8 cellular contexts compared by ENCODE assay signal in genomic region chr14:54566410-54567223, GRCh38. TPM values are rescaled to one million over a fixed set of nuclear protein-coding genes. Genes with fewer than 3 reads are reported as not detected.
DNase-seq lines count a peak whose midpoint lies in the region; ATAC-seq and TF ChIP-seq lines count a peak whose summit lies in the region.

SAMD4A (plus strand) TSS chr14:54567128; CDS start chr14:54567917, 789 bp downstream.

- H3K4me2 ChIP-seq in neuronal stem cell (ENCODE audit: insufficient read depth, low read length, poor library complexity, severe bottlenecking), result peak within 1 kb of the TSS; percentile 95

- H2AK5ac ChIP-seq in neuronal stem cell (ENCODE audit: low read depth, low read length), result peak within 1 kb of the TSS; percentile 42

- no peak for TF ChIP-seq EP300 in gastroesophageal sphincter (IDR thresholded peaks at IDR 0.05)

- peak within 1 kb of the TSS; percentile 97 for H3K18ac ChIP-seq in neuronal stem cell (ENCODE audit: low read length)

- H3K9me3 ChIP-seq in HUES64 (ENCODE audit: insufficient read depth, low read depth, low read length) (no peaks in the 10 kb centered on the region), SJSA1 (replicated peaks) (no peaks in the 10 kb centered on the region), gastroesophageal sphincter (no peaks in the 10 kb centered on the region), neuronal stem cell (replicated peaks in 1 of 2; ENCODE audit: control insufficient read depth in 2 of 2, insufficient read depth in 1 of 2, low read depth in 1 of 2, low read length in 2 of 2) (no peaks in the 10 kb centered on the region)

- WGBS in HUES64, result under 1% methylated on average over 89 of the region's 91 CpGs
- WGBS in gastroesophageal sphincter (ENCODE audit: low coverage in 1 of 2), 2 donors, result 0% methylated on average over 4 of the region's 91 CpGs; no CpG with 5 or more reads in 1 of the 2 donors
- no CpG with 5 or more reads among the region's 91 CpGs for WGBS in neuronal stem cell (ENCODE audit: extremely low coverage in 2 of 2, insufficient read length in 2 of 2, insufficient replicate concordance in 1 of 2), 2 donors

- H2BK5ac ChIP-seq in neuronal stem cell (ENCODE audit: low read length), result peak within 1 kb of the TSS; percentile 72

- H3K9ac ChIP-seq in HUES64 (ENCODE audit: low read depth, low read length), result peak within 1 kb of the TSS; percentile 70
- H3K9ac ChIP-seq in neuronal stem cell (ENCODE audit: low read depth, low read length, poor library complexity), result peak within 1 kb of the TSS; percentile 92

- peak within 1 kb of the TSS; percentile 87 for H3K14ac ChIP-seq in neuronal stem cell (ENCODE audit: low read length)

- TF ChIP-seq POLR2A in gastroesophageal sphincter (IDR thresholded peaks at IDR 0.05), result peak; percentile 73 to 79

- H3K4me3 Mint-ChIP-seq in activated naive CD4-positive, alpha-beta T cell treated with anti-CD3 and anti-CD28 coated beads, Interleukin-2, amount 50 U/mL, for 24 hours, result peak within 1 kb of the TSS; percentile 96
- H3K4me3 Mint-ChIP-seq in type B pancreatic cell, result peak within 1 kb of the TSS; percentile 98

- H3K4me3 ChIP-seq in HUES64 (ENCODE audit: low read length), result peak within 1 kb of the TSS; percentile 73
- peak within 1 kb of the TSS; percentile 95 for H3K4me3 ChIP-seq in SJSA1
- H3K4me3 ChIP-seq in gastroesophageal sphincter, result peak within 1 kb of the TSS; percentile 47 to 88
- peak within 1 kb of the TSS; percentile 74 to 86 for H3K4me3 ChIP-seq in neuronal stem cell (ENCODE audit: low read length in 2 of 2)

- H3K27ac Mint-ChIP-seq in activated naive CD4-positive, alpha-beta T cell treated with anti-CD3 and anti-CD28 coated beads, Interleukin-2, amount 50 U/mL, for 24 hours, result peak within 1 kb of the TSS; percentile 91
- H3K27ac Mint-ChIP-seq in type B pancreatic cell, result peak within 1 kb of the TSS; percentile 96

- H3K27me3 ChIP-seq in HUES64 (ENCODE audit: insufficient read depth, low read length) (peaks cover 46% of the 10 kb centered on the region), SJSA1 (replicated peaks) (no peaks in the 10 kb centered on the region), gastroesophageal sphincter (no peaks in the 10 kb centered on the region), neuronal stem cell (ENCODE audit: control insufficient read depth in 3 of 3, insufficient read depth in 3 of 3, low read depth in 1 of 3, low read length in 3 of 3) (peaks cover 0 to 6% (median 0%) of the 10 kb centered on the region in 3 experiments)

- no peaks in the 10 kb centered on the region for H3K9me3 Mint-ChIP-seq in activated naive CD4-positive, alpha-beta T cell treated with anti-CD3 and anti-CD28 coated beads, Interleukin-2, amount 50 U/mL, for 24 hours
- no peaks in the 10 kb centered on the region for H3K9me3 Mint-ChIP-seq in type B pancreatic cell

- H2BK120ac ChIP-seq in neuronal stem cell (ENCODE audit: low read depth, low read length), result peak within 1 kb of the TSS; percentile 16

- ATAC-seq in GM21390 (IDR thresholded peaks at IDR 0.05; ENCODE audit: unreplicated experiment) (peak; percentile 37), gastroesophageal sphincter (peak; percentile 45)

- peak within 1 kb of the TSS; percentile 94 for H3K23ac ChIP-seq in neuronal stem cell (ENCODE audit: low read depth, low read length, poor library complexity)

- peaks cover 22% of the 10 kb centered on the region for H3K4me1 ChIP-seq in HUES64 (ENCODE audit: insufficient read depth, low read length)
- H3K4me1 ChIP-seq in SJSA1 (replicated peaks), result peaks cover 57% of the 10 kb centered on the region
- H3K4me1 ChIP-seq in gastroesophageal sphincter, result peaks cover 0 to 44% (median 18%) of the 10 kb centered on the region in 3 donors
- H3K4me1 ChIP-seq in neuronal stem cell (ENCODE audit: control insufficient read depth in 2 of 2, insufficient read depth in 1 of 2, low read depth in 1 of 2, low read length in 2 of 2), result peaks cover 12 to 24% of the 10 kb centered on the region in 2 donors

- no peak within 1 kb of the TSS for H3K4ac ChIP-seq in neuronal stem cell (ENCODE audit: low read length)

- H3K27me3 Mint-ChIP-seq in activated naive CD4-positive, alpha-beta T cell treated with anti-CD3 and anti-CD28 coated beads, Interleukin-2, amount 50 U/mL, for 24 hours, result peaks cover 2% of the 10 kb centered on the region
- peaks cover 13% of the 10 kb centered on the region for H3K27me3 Mint-ChIP-seq in type B pancreatic cell

- peak within 1 kb of the TSS; percentile 88 for H2BK15ac ChIP-seq in neuronal stem cell (ENCODE audit: low read length)

- H3K36me3 Mint-ChIP-seq in activated naive CD4-positive, alpha-beta T cell treated with anti-CD3 and anti-CD28 coated beads, Interleukin-2, amount 50 U/mL, for 24 hours, result no peaks in the 10 kb centered on the region
- H3K36me3 Mint-ChIP-seq in type B pancreatic cell, result peaks cover 4% of the 10 kb centered on the region

- H4K91ac ChIP-seq in neuronal stem cell (ENCODE audit: low read depth, low read length, poor library complexity), result no peak within 1 kb of the TSS

- peaks cover 23% of the 10 kb centered on the region for H3K4me1 Mint-ChIP-seq in activated naive CD4-positive, alpha-beta T cell treated with anti-CD3 and anti-CD28 coated beads, Interleukin-2, amount 50 U/mL, for 24 hours
- peaks cover 21% of the 10 kb centered on the region for H3K4me1 Mint-ChIP-seq in type B pancreatic cell (ENCODE audit: unreplicated experiment)

- H2AFZ ChIP-seq in neuronal stem cell (ENCODE audit: low read length), result peak within 1 kb of the TSS; percentile 97

- H3K79me1 ChIP-seq in neuronal stem cell (ENCODE audit: low read depth, low read length), result peaks cover 5% of the 10 kb centered on the region

- peak within 1 kb of the TSS; percentile 10 for H4K8ac ChIP-seq in neuronal stem cell (ENCODE audit: low read depth, low read length)

- H3K36me3 ChIP-seq in HUES64 (ENCODE audit: insufficient read depth, low read length) (peaks cover 11% of the 10 kb centered on the region; the same call in 1 of the 2 replicates), SJSA1 (peaks cover 37% of the 10 kb centered on the region), gastroesophageal sphincter (no peaks in the 10 kb centered on the region), neuronal stem cell (replicated peaks in 1 of 2; ENCODE audit: control insufficient read depth in 2 of 2, insufficient read depth in 2 of 2, low read length in 2 of 2) (peaks cover 0 to 20% of the 10 kb centered on the region in 2 donors)

- no peak within 1 kb of the TSS for H2BK12ac ChIP-seq in neuronal stem cell (ENCODE audit: low read length)

- TF ChIP-seq CTCF in gastroesophageal sphincter (IDR thresholded peaks at IDR 0.05), result peak in 3 of 4 experiments; percentile 56 to 61 (median 56)
- peak; percentile 66 for TF ChIP-seq CTCF in type B pancreatic cell (conservative IDR thresholded peaks at IDR 0.05)

- H3K27ac ChIP-seq in HUES64 (ENCODE audit: low read depth, low read length), result peak within 1 kb of the TSS; percentile 46; the same call in 1 of the 2 replicates
- peak within 1 kb of the TSS; percentile 95 for H3K27ac ChIP-seq in SJSA1
- peak within 1 kb of the TSS; percentile 91 to 100 (median 96) for H3K27ac ChIP-seq in gastroesophageal sphincter
- H3K27ac ChIP-seq in neuronal stem cell (replicated peaks; ENCODE audit: low read length), result no peak within 1 kb of the TSS

- DNase-seq in DMS114 treated with DMSO at 0.1 percent for 48 hours (lab: John Stamatoyannopoulos, UW; ENCODE audit: unreplicated experiment), result peak; percentile 46
- peak; percentile 84 to 85 for DNase-seq in SJSA1 (ENCODE audit: low read depth in 1 of 2, low spot score in 2 of 2)
- peak; percentile 74 for DNase-seq in neuronal stem cell (ENCODE audit: low spot score)
- peak; percentile 79 for DNase-seq in type B pancreatic cell (ENCODE audit: extremely low spot score, unreplicated experiment)

RNA-seq across cellular contexts. Expression of gene SAMD4A, which starts in this region (rescaled TPM):
- polyA plus RNA-seq in HUES64 (2013, experiment 1 of 2), result 2.5 TPM
- polyA plus RNA-seq in HUES64 (2013, experiment 2 of 2), result 2.4 TPM
- total RNA-seq in SJSA1 (2014; rRNA removed; shearing (Covaris generic)), result 22.5 and 31.6 TPM in 2 replicates
- 100 to 1,000 TPM in 2 of 4 donors, 10 to 100 TPM in 2; 65.2 to 163 (median 89.7) TPM for total RNA-seq in gastroesophageal sphincter
- 5.1 TPM for polyA plus RNA-seq in neuronal stem cell (2013, experiment 1 of 2)
- 6.0 TPM for polyA plus RNA-seq in neuronal stem cell (2013, experiment 2 of 2)
- 14.4 and 23.0 TPM in 2 replicates for total RNA-seq in type B pancreatic cell (ENCODE audit: low replicate concordance)
